ENCODE assay signal across 10 cellular contexts in the genomic region with DNA sequence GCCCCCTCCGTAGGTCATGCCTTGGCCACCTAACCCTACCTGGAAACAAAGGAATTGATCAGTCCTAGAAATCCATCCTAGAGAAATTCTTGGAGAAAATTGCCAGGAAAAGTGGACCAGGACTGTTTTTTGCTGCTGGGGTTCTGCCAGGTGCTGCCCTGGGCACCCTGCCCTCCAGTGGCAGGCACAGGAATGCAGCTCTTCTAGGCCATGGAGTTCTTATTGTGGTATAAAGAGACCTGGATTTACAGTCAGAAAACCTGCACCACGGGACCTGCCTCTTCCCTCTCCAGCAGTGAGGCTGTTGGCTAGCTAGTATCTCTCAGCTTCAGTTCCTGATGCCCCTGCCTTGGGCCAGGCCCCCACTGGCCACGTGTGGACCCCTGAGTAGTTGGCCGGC. TPM values are rescaled to one million over a fixed set of nuclear protein-coding genes. Genes with fewer than 3 reads are reported as not detected.
A peak's percentile ranks its signal among the peaks of the same experiment; 100 is the strongest.
DNase-seq lines count a peak whose midpoint lies in the region; TF ChIP-seq lines count a peak whose summit lies in the region.
"Had no signal": no experiment of that assay in that cellular context is flagged by ENCODE, and none has a peak within 500 bp of the region (broad histone marks: within the 10 kb centered on the region; RNA-seq: fewer than 3 reads in every experiment).

No MANE protein-coding gene starts in this region.

- H2BK5ac ChIP-seq in neuronal stem cell (ENCODE audit: low read length) = no peak overlapping the region

- H3K27me3 Mint-ChIP-seq in endothelial cell (ENCODE audit: unreplicated experiment) = peaks cover 9% of the 10 kb centered on the region

- peak overlapping the region; percentile 30 for H2AK5ac ChIP-seq in neuronal stem cell (ENCODE audit: low read depth, low read length)

- H3K4me3 ChIP-seq in cardiac fibroblast (replicated peaks in 1 of 2; ENCODE audit: low read depth in 2 of 2, low read length in 2 of 2) (no peak overlapping the region), neuronal stem cell (ENCODE audit: low read length in 2 of 2) (no peak overlapping the region)

- no peak overlapping the region for H2AFZ ChIP-seq in neuronal stem cell (ENCODE audit: low read length)

- no peaks in the 10 kb centered on the region for H3K9me3 ChIP-seq in neuronal stem cell (replicated peaks in 1 of 2; ENCODE audit: control insufficient read depth in 2 of 2, insufficient read depth in 1 of 2, low read depth in 1 of 2, low read length in 2 of 2)

- no peaks in the 10 kb centered on the region for H3K4me1 ChIP-seq in neuronal stem cell (ENCODE audit: control insufficient read depth in 2 of 2, insufficient read depth in 1 of 2, low read depth in 1 of 2, low read length in 2 of 2)

- H3K27me3 ChIP-seq in neuronal stem cell (ENCODE audit: control insufficient read depth in 3 of 3, insufficient read depth in 3 of 3, low read depth in 1 of 3, low read length in 3 of 3) = peaks cover 0 to 2% (median 0%) of the 10 kb centered on the region in 3 experiments

- H3K9me3 Mint-ChIP-seq in endothelial cell (ENCODE audit: unreplicated experiment) = no peaks in the 10 kb centered on the region
- H3K9me3 Mint-ChIP-seq: activated naive CD4-positive, alpha-beta T cell treated with anti-CD3 and anti-CD28 coated beads, Interleukin-2, amount 50 U/mL, for 72 hours had no signal

- no peak overlapping the region for H3K4me3 Mint-ChIP-seq in endothelial cell (ENCODE audit: unreplicated experiment)

- no peaks in the 10 kb centered on the region for H3K4me1 Mint-ChIP-seq in endothelial cell (ENCODE audit: unreplicated experiment)

- no peak for DNase-seq in GM10266 (ENCODE audit: extremely low spot score)
- peak; percentile 8 to 11 for DNase-seq in cardiac fibroblast (ENCODE audit: low read depth in 2 of 2)
- no peak for DNase-seq in neuronal stem cell (ENCODE audit: low spot score)
- DNase-seq in A172 (ENCODE audit: low spot score) = no peak
- no peak for DNase-seq in occipital lobe (lab: John Stamatoyannopoulos, UW)
- no peak for DNase-seq in endothelial cell (ENCODE audit: low spot score)
- DNase-seq: NCI-H2107 had no signal

- peak; percentile 5 for TF ChIP-seq CTCF in GM10266 (IDR thresholded peaks at IDR 0.05; ENCODE audit: control insufficient read depth, insufficient read depth, low read depth, missing control alignments)
- TF ChIP-seq CTCF in LNCAP (IDR thresholded peaks at IDR 0.05) = peak; percentile 73
- TF ChIP-seq CTCF in cardiac fibroblast (IDR thresholded peaks at IDR 0.05; ENCODE audit: low read depth, low read length) = peak; percentile 15
- TF ChIP-seq CTCF in endothelial cell (IDR thresholded peaks at IDR 0.05; ENCODE audit: unreplicated experiment) = no peak

- H3K79me1 ChIP-seq in neuronal stem cell (ENCODE audit: low read depth, low read length) = no peaks in the 10 kb centered on the region

- H2BK12ac ChIP-seq in neuronal stem cell (ENCODE audit: low read length) = no peak overlapping the region

- no peak overlapping the region for H2BK120ac ChIP-seq in neuronal stem cell (ENCODE audit: low read depth, low read length)

- WGBS in neuronal stem cell (ENCODE audit: extremely low coverage in 2 of 2, insufficient read length in 2 of 2, insufficient replicate concordance in 1 of 2), 2 donors = no CpG with 5 or more reads among the region's 4 CpGs

- no peak overlapping the region for H3K4me2 ChIP-seq in neuronal stem cell (ENCODE audit: insufficient read depth, low read length, poor library complexity, severe bottlenecking)

- no peaks in the 10 kb centered on the region for H3K36me3 ChIP-seq in neuronal stem cell (replicated peaks in 1 of 2; ENCODE audit: control insufficient read depth in 2 of 2, insufficient read depth in 2 of 2, low read length in 2 of 2)

- no peak overlapping the region for H4K8ac ChIP-seq in neuronal stem cell (ENCODE audit: low read depth, low read length)

- H3K14ac ChIP-seq in neuronal stem cell (ENCODE audit: low read length) = no peak overlapping the region

- no peak overlapping the region for H3K27ac Mint-ChIP-seq in endothelial cell (ENCODE audit: unreplicated experiment)

- no peak overlapping the region for H3K4ac ChIP-seq in neuronal stem cell (ENCODE audit: low read length)

- peaks cover under 1% of the 10 kb centered on the region for H3K36me3 Mint-ChIP-seq in endothelial cell (ENCODE audit: low read depth, unreplicated experiment)
- H3K36me3 Mint-ChIP-seq: activated naive CD4-positive, alpha-beta T cell treated with anti-CD3 and anti-CD28 coated beads, Interleukin-2, amount 50 U/mL, for 72 hours had no signal

- no peak overlapping the region for H2BK15ac ChIP-seq in neuronal stem cell (ENCODE audit: low read length)

- no peak overlapping the region for H3K18ac ChIP-seq in neuronal stem cell (ENCODE audit: low read length)

- H3K23ac ChIP-seq in neuronal stem cell (ENCODE audit: low read depth, low read length, poor library complexity) = no peak overlapping the region

- H3K27ac ChIP-seq in neuronal stem cell (replicated peaks; ENCODE audit: low read length) = no peak overlapping the region

- no peak overlapping the region for H3K9ac ChIP-seq in neuronal stem cell (ENCODE audit: low read depth, low read length, poor library complexity)

- H4K91ac ChIP-seq in neuronal stem cell (ENCODE audit: low read depth, low read length, poor library complexity) = no peak overlapping the region

RNA-seq across cellular contexts. Expression of gene SLC24A4, which starts 59.7 kb away (rescaled TPM):
- polyA plus RNA-seq in neuronal stem cell (2013, experiment 1 of 2) = 0.03 TPM
- polyA plus RNA-seq in neuronal stem cell (2013, experiment 2 of 2) = 0.04 TPM
- total RNA-seq in A172 (2014; rRNA removed; shearing (Covaris generic)) = not detected in 2 replicates
- total RNA-seq in occipital lobe (0.31 TPM), endothelial cell (ENCODE audit: unreplicated experiment) (1.1 TPM)
- total RNA-seq: activated naive CD4-positive, alpha-beta T cell treated with anti-CD3 and anti-CD28 coated beads, Interleukin-2, amount 50 U/mL, for 72 hours; T-helper 2 cell treated with Interferon-gamma antibody and Interleukin-4, amounts not matched to agents 100 ng/mL and 5 ng/mL, for 36 hours had no signal

Comparison
In these comparisons a context has a peak if more than half of its experiments do, and no peak if none do; other contexts are left out.
1. DNase-seq: peak in cardiac fibroblast (2 of 2); none in GM10266 (single experiment), neuronal stem cell (single experiment), A172 (single experiment), occipital lobe (single experiment) and endothelial cell (single experiment).